Comparison of ENCODE assay signal across 15 cellular contexts in genomic region chr1:224559971-224560728, GRCh38.
"Had no signal": no experiment of that assay in that cellular context is flagged by ENCODE, and none has a peak within 500 bp of the region (broad histone marks: within the 10 kb centered on the region; RNA-seq: fewer than 3 reads in every experiment).

No MANE protein-coding gene starts in this region.

- H3K4me1 Mint-ChIP-seq: activated CD8-positive, alpha-beta memory T cell treated with anti-CD3 and anti-CD28 coated beads, Interleukin-2, amount 10 ng/mL, durations not matched to agents 7 days and 5 days; activated naive CD4-positive, alpha-beta T cell treated with anti-CD3 and anti-CD28 coated beads, Interleukin-2, amount 50 U/mL, for 24 hours; naive B cell had no signal

- H3K9me3 Mint-ChIP-seq: activated naive CD4-positive, alpha-beta T cell treated with anti-CD3 and anti-CD28 coated beads, Interleukin-2, amount 50 U/mL, for 24 hours; activated T-cell treated with anti-CD3 and anti-CD28 coated beads, Interleukin-2, amount 50 U/mL, for 24 hours; type B pancreatic cell had no signal

- H3K36me3 ChIP-seq: adrenal gland, colonic mucosa, ovary, right lobe of liver had no signal

- H3K36me3 Mint-ChIP-seq: activated CD8-positive, alpha-beta memory T cell treated with anti-CD3 and anti-CD28 coated beads, Interleukin-2, amount 10 ng/mL, durations not matched to agents 7 days and 5 days; activated naive CD4-positive, alpha-beta T cell treated with anti-CD3 and anti-CD28 coated beads, Interleukin-2, amount 50 U/mL, for 24 hours; naive B cell; type B pancreatic cell had no signal

- H3K4me3 ChIP-seq: adrenal gland, colonic mucosa, ovary, right lobe of liver had no signal

- H3K4me1 ChIP-seq: adrenal gland, colonic mucosa, right lobe of liver had no signal

- H3K27ac ChIP-seq: adrenal gland, colonic mucosa, ovary, right lobe of liver, VCaP had no signal

- H3K27me3 Mint-ChIP-seq: activated naive CD4-positive, alpha-beta T cell treated with anti-CD3 and anti-CD28 coated beads, Interleukin-2, amount 50 U/mL, for 24 hours; activated T-cell treated with anti-CD3 and anti-CD28 coated beads, Interleukin-2, amount 50 U/mL, for 24 hours; naive B cell; type B pancreatic cell had no signal

- H3K4me3 Mint-ChIP-seq: activated CD8-positive, alpha-beta memory T cell treated with anti-CD3 and anti-CD28 coated beads, Interleukin-2, amount 10 ng/mL, durations not matched to agents 7 days and 5 days; activated naive CD4-positive, alpha-beta T cell treated with anti-CD3 and anti-CD28 coated beads, Interleukin-2, amount 50 U/mL, for 24 hours; activated T-cell treated with anti-CD3 and anti-CD28 coated beads, Interleukin-2, amount 50 U/mL, for 24 hours; naive B cell; type B pancreatic cell had no signal

- H3K9me3 ChIP-seq: adrenal gland, colonic mucosa, ovary, right lobe of liver had no signal

- FAIRE-seq: endometrium had no signal

- H3K27ac Mint-ChIP-seq: activated CD8-positive, alpha-beta memory T cell treated with anti-CD3 and anti-CD28 coated beads, Interleukin-2, amount 10 ng/mL, durations not matched to agents 7 days and 5 days; activated naive CD4-positive, alpha-beta T cell treated with anti-CD3 and anti-CD28 coated beads, Interleukin-2, amount 50 U/mL, for 24 hours; activated T-cell treated with anti-CD3 and anti-CD28 coated beads, Interleukin-2, amount 50 U/mL, for 24 hours; type B pancreatic cell had no signal

- H3K27me3 ChIP-seq: adrenal gland, colonic mucosa, ovary, right lobe of liver had no signal

- DNase-seq: activated CD4-positive, alpha-beta T cell treated with anti-CD3 and anti-CD28 coated beads, Interleukin-2, amount 50 U/mL, for 48 hours; activated CD8-positive, alpha-beta memory T cell treated with anti-CD3 and anti-CD28 coated beads, Interleukin-2, amount 10 ng/mL, durations not matched to agents 7 days and 5 days; activated effector memory CD4-positive, alpha-beta T cell treated with Interleukin-2 at 50 U/mL for 16 hours; activated T-cell treated with anti-CD3 and anti-CD28 coated beads, Interleukin-2, amount 50 U/mL, for 24 hours; adrenal gland; central memory CD4-positive, alpha-beta T cell; colonic mucosa; naive B cell; ovary; right lobe of liver; stimulated activated naive CD8-positive, alpha-beta T cell treated with anti-CD3 and anti-CD28 coated beads, Interleukin-15, Interleukin-2, amounts not matched to agents 100 U/mL and 50 U/mL, for 24 hours had no signal
